In the genomic region with DNA sequence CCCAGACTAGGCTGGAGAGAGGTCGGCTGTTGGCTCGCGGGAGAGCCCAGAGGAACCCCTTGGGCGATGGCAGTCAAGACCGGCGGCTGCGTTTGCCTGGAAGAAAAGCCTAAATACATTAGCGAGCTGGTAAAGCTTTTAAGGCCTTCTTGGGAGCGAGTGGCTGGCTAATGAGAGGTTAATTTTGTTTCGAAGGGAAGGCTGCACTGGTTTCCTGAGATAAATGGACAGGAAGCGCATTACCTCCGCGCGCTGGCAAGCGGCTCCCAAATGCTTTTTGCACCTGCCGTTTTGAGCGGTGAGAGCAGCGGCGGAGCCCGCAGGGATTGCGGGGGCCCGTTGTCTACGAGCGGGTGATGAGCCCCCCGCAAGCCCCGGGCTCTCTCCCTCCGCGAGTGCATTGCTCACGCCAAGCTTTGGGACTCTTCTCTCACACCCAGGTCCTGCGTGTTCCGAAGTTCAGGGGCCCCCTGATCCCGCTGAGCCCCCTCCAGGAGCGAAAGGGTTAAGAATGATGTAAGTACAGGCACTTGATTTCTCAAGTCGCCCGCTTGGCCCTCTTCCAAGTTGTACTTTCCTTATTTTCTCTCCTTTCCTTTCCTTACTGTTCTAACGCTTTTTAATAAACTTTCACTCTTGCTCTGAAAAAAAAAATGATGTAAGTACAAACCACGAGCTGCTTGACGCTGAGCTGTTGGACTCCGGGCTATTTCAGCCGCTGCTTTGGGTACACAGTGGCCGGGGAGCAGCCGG, we compare ENCODE assay signal across 8 cellular contexts. TPM values are rescaled to one million over a fixed set of nuclear protein-coding genes. Genes with fewer than 3 reads are reported as not detected.
DNase-seq lines count a peak whose midpoint lies in the region; ATAC-seq and TF ChIP-seq lines count a peak whose summit lies in the region.

No MANE protein-coding gene starts in this region.

- H2AFZ ChIP-seq in PC-3 (ENCODE audit: low read length): peak overlapping the region; percentile 86

- ATAC-seq in PC-3 (no peak), GM21786 (IDR thresholded peaks at IDR 0.05; ENCODE audit: unreplicated experiment) (no peak), HG03469 (IDR thresholded peaks at IDR 0.05; ENCODE audit: unreplicated experiment) (no peak)

- peak overlapping the region; percentile 90 for H3K4me2 ChIP-seq in PC-3 (ENCODE audit: low read length)

- CTCF ChIA-PET in PC-3 (lab: Charles Lee): interaction anchor here (0.5 to 4.3 kb wide), 6 partner anchors 10 to 1421 kb away, joined by 3 to 37 read pairs (median 4); no protein-coding TSS in a partner anchor

- DNase-seq in Ammon's horn (ENCODE audit: low spot score) (peak; percentile 53), HAP-1 (ENCODE audit: low spot score in 2 of 2) (peak; percentile 28 to 63), PC-3 (peak; percentile 55), ascending aorta (ENCODE audit: low spot score in 2 of 2) (peak in 1 of 2 donors; percentile 81), sigmoid colon (peak; percentile 87)

- peak in 1 of 4 donors; percentile 16 for TF ChIP-seq EP300 in sigmoid colon (IDR thresholded peaks at IDR 0.05)

- H3K79me2 ChIP-seq in PC-3 (ENCODE audit: low read length): peaks cover 36% of the 10 kb centered on the region

- H3K9ac ChIP-seq in PC-3 (ENCODE audit: low read length): peak overlapping the region; percentile 44

- in situ Hi-C loops in HAP-1 (cut with MboI; ENCODE audit: low sequenced_read_pairs): loop anchor here (25.0 kb wide), 1 partner anchor 408 kb away; no protein-coding TSS in a partner anchor

- no TSS peak for BruUV-seq in PC-3 (replicated peaks; lab: Mats Ljungman, UMichigan)

- no peak for TF ChIP-seq POLR2A in sigmoid colon (IDR thresholded peaks at IDR 0.05)

- H3K9me3 ChIP-seq in HAP-1 (no peaks in the 10 kb centered on the region), PC-3 (ENCODE audit: low read length) (no peaks in the 10 kb centered on the region), ascending aorta (no peaks in the 10 kb centered on the region), sigmoid colon (no peaks in the 10 kb centered on the region)

- H3K9me2 ChIP-seq in PC-3 (replicated peaks; ENCODE audit: low read length): no peaks in the 10 kb centered on the region

- H3K27me3 ChIP-seq in HAP-1 (ENCODE audit: low read depth): no peaks in the 10 kb centered on the region
- H3K27me3 ChIP-seq in PC-3 (ENCODE audit: low read length): no peaks in the 10 kb centered on the region
- H3K27me3 ChIP-seq in ascending aorta: no peaks in the 10 kb centered on the region
- no peaks in the 10 kb centered on the region for H3K27me3 ChIP-seq in sigmoid colon

- POLR2A ChIA-PET in PC-3 (lab: Charles Lee; ENCODE audit: unreplicated experiment): interaction anchor here (0.5 to 1.0 kb wide), 3 partner anchors 16 to 647 kb away, joined by 3 to 10 read pairs (median 5); no protein-coding TSS in a partner anchor

- TF ChIP-seq CTCF in PC-3 (conservative IDR thresholded peaks at IDR 0.05; ENCODE audit: low read depth, low read length) (no peak), ascending aorta (IDR thresholded peaks at IDR 0.05) (no peak), sigmoid colon (IDR thresholded peaks at IDR 0.05) (no peak)

- H3K36me3 ChIP-seq in HAP-1 (replicated peaks): no peaks in the 10 kb centered on the region
- H3K36me3 ChIP-seq in PC-3 (ENCODE audit: low read depth, low read length): no peaks in the 10 kb centered on the region
- no peaks in the 10 kb centered on the region for H3K36me3 ChIP-seq in ascending aorta
- H3K36me3 ChIP-seq in sigmoid colon: no peaks in the 10 kb centered on the region

- intact Hi-C loops in PC-3 (cut with micrococcal nuclease): loop anchor here (2.0 to 10.0 kb wide), 9 partner anchors 198 to 1546 kb away; no protein-coding TSS in a partner anchor
- intact Hi-C loops in ascending aorta (cut with DNase I): loop anchor here (5.0 to 10.0 kb wide), 3 partner anchors 1764 to 1963 kb away; a partner anchor contains a TSS
- intact Hi-C loops in sigmoid colon (cut with DNase I): loop anchor here (5.0 kb wide), 2 partner anchors 157 to 1838 kb away; a partner anchor contains a TSS

- H4K20me1 ChIP-seq in PC-3 (ENCODE audit: low read length): peaks cover 10% of the 10 kb centered on the region

- peak overlapping the region; percentile 11 for H3K27ac ChIP-seq in PC-3 (ENCODE audit: low read length)
- H3K27ac ChIP-seq in ascending aorta: peak overlapping the region; percentile 75 to 81
- H3K27ac ChIP-seq in sigmoid colon: peak overlapping the region; percentile 79 to 97 (median 92)

- H3F3A ChIP-seq in PC-3 (ENCODE audit: low read length, unreplicated experiment): no peaks in the 10 kb centered on the region

- H3K4me3 ChIP-seq in HAP-1 (peak overlapping the region; percentile 52), PC-3 (ENCODE audit: low read length) (peak overlapping the region; percentile 89), ascending aorta (peak overlapping the region; percentile 70 to 87), iPS-11a (ENCODE audit: low read depth, low read length) (peak overlapping the region; percentile 73), sigmoid colon (peak overlapping the region; percentile 54 to 63 (median 60))

- peaks cover 21% of the 10 kb centered on the region for H3K4me1 ChIP-seq in HAP-1
- peaks cover 13% of the 10 kb centered on the region for H3K4me1 ChIP-seq in PC-3 (ENCODE audit: insufficient read depth, low read length)
- H3K4me1 ChIP-seq in ascending aorta: peaks cover 0 to 12% of the 10 kb centered on the region in 2 donors
- peaks cover 0 to 38% (median 23%) of the 10 kb centered on the region in 4 donors for H3K4me1 ChIP-seq in sigmoid colon

- WGBS in sigmoid colon, 2 donors: 0% methylated on average over 42 of the region's 42 CpGs

RNA-seq across cellular contexts. Expression of a gene that starts 3.1 kb away (rescaled TPM):
- total RNA-seq in PC-3 (2014; rRNA removed): 31.1 and 37.3 TPM in 2 replicates
- 20.9 TPM for total RNA-seq in ascending aorta
- total RNA-seq in sigmoid colon: 10 to 100 TPM; 23.3 to 32.1 (median 25.0) TPM
- 10 to 100 TPM in 1 of 3 donors, 1 to 10 TPM in 2; 3.7 to 25.8 (median 6.0) TPM for polyA plus RNA-seq in sigmoid colon

Comparison
In these comparisons a context has a peak if more than half of its experiments do, and no peak if none do; other contexts are left out.
1. H3K27ac ChIP-seq: peak in every context shown above with its lines; median percentile 92 in sigmoid colon; 78 in ascending aorta; 11 in PC-3.